Comparison of ENCODE assay signal across 15 cellular contexts in the genomic region with DNA sequence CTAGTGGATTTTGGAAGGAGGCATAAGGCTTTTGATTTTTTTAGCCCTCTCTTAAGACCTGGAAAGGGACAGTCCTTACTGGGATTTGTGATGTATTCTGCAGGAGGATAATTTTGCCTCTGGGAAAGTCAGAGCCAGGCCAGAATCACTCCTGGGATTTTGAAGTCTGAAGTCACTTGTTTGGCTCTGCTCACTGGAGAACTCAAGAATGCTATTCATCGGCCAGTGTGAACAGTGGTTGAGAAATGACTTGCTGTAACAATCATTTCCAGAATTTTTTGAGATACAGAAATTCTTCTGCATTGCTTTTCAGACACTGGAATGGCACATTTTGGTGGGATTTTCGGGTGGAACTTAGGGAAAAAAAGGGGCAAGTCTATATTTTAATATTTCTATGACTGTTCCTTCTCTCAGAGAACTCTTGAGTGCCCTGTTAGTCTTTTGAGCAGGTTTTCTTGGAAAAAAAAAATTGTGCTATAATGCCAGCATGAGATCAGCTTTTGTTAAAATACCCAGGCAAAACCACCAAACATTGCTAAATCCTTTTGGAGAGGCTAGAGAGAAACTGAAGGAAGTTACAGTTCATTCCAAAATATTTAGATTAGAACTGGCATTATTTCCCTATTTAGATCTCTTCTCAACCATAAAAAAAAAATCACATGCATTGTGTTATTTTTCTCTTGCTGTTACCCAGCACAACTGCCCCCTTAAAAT. TPM values are rescaled to one million over a fixed set of nuclear protein-coding genes. Genes with fewer than 3 reads are reported as not detected.
A peak's percentile ranks its signal among the peaks of the same experiment; 100 is the strongest.
DNase-seq lines count a peak whose midpoint lies in the region; FAIRE-seq and TF ChIP-seq lines count a peak whose summit lies in the region.
"Had no signal": no experiment of that assay in that cellular context is flagged by ENCODE, and none has a peak within 500 bp of the region (broad histone marks: within the 10 kb centered on the region; RNA-seq: fewer than 3 reads in every experiment).

No MANE protein-coding gene starts in this region.

- FAIRE-seq in HTR-8/SVneo (lab: Jason Lieb, UNC), result no peak
- FAIRE-seq: A549 had no signal

- in situ Hi-C loops in ACHN (cut with HindIII; ENCODE audit: low pct_ligation_motif_present, low pct_unique_long_range_greater_than_20kb, low sequenced_read_pairs), result no loop called here

- H3K4me3 Mint-ChIP-seq in IgD-negative memory B cell, result peak overlapping the region in 1 of 4 donors; percentile 38
- H3K4me3 Mint-ChIP-seq in chondrocyte (ENCODE audit: unreplicated experiment), result no peak overlapping the region
- H3K4me3 Mint-ChIP-seq: activated T-helper 17 cell treated with anti-CD3 and anti-CD28 coated beads, Interleukin-2, amount 50 U/mL, for 72 hours; memory B cell had no signal

- no peaks in the 10 kb centered on the region for H3K27me3 ChIP-seq in effector memory CD4-positive, alpha-beta T cell (replicated peaks; ENCODE audit: control insufficient read depth, insufficient read depth, low read length, poor library complexity, severe bottlenecking)

- DNase-seq in ACHN, result peak; percentile 29
- no peak for DNase-seq in chondrocyte (ENCODE audit: low spot score)
- DNase-seq in kidney glomerular epithelial cell (lab: John Stamatoyannopoulos, UW), result peak; percentile 73
- no peak for DNase-seq in effector memory CD4-positive, alpha-beta T cell
- DNase-seq in NCI-H1417 treated with DMSO at 0.1 percent for 48 hours (lab: John Stamatoyannopoulos, UW), result no peak
- DNase-seq in NCI-H69 (lab: John Stamatoyannopoulos, UW), result no peak
- no peak for DNase-seq in HTR-8/SVneo (ENCODE audit: insufficient read length, low spot score)
- DNase-seq: activated CD4-positive, CD25-positive, alpha-beta regulatory T cell treated with anti-CD3 and anti-CD28 coated beads, Interleukin-2, amount 50 U/mL, for 72 hours; NCI-H524 had no signal

- H3K9me3 ChIP-seq in effector memory CD4-positive, alpha-beta T cell (ENCODE audit: control insufficient read depth, low read length), result no peaks in the 10 kb centered on the region
- H3K9me3 ChIP-seq: A549 had no signal

- no peaks in the 10 kb centered on the region for H3K36me3 ChIP-seq in effector memory CD4-positive, alpha-beta T cell (ENCODE audit: control insufficient read depth, insufficient read depth, low read length)

- H3K27ac ChIP-seq in effector memory CD4-positive, alpha-beta T cell (ENCODE audit: insufficient read depth, low read length, poor library complexity, severe bottlenecking), result no peak overlapping the region
- H3K27ac ChIP-seq: A549, HL-60 had no signal

- no peak for TF ChIP-seq CTCF in chondrocyte (IDR thresholded peaks at IDR 0.05)

- H3K9me3 Mint-ChIP-seq in IgD-negative memory B cell (no peaks in the 10 kb centered on the region), chondrocyte (ENCODE audit: low read depth) (no peaks in the 10 kb centered on the region)
- H3K9me3 Mint-ChIP-seq: activated T-helper 17 cell treated with anti-CD3 and anti-CD28 coated beads, Interleukin-2, amount 50 U/mL, for 72 hours; memory B cell had no signal

- H3K27ac Mint-ChIP-seq in IgD-negative memory B cell (peak overlapping the region in 2 of 3 donors; percentile 32 to 67), chondrocyte (ENCODE audit: unreplicated experiment) (peak overlapping the region; percentile 86)
- H3K27ac Mint-ChIP-seq: activated T-helper 17 cell treated with anti-CD3 and anti-CD28 coated beads, Interleukin-2, amount 50 U/mL, for 72 hours; memory B cell; progenitor cell of endocrine pancreas had no signal

- H3K27me3 Mint-ChIP-seq in IgD-negative memory B cell (no peaks in the 10 kb centered on the region), chondrocyte (ENCODE audit: low read depth) (no peaks in the 10 kb centered on the region)
- H3K27me3 Mint-ChIP-seq: memory B cell, progenitor cell of endocrine pancreas had no signal

- H3K4me1 Mint-ChIP-seq in IgD-negative memory B cell, result peaks cover 36 to 71% (median 42%) of the 10 kb centered on the region in 3 donors
- peaks cover 44% of the 10 kb centered on the region for H3K4me1 Mint-ChIP-seq in chondrocyte (ENCODE audit: low read depth)
- H3K4me1 Mint-ChIP-seq: activated T-helper 17 cell treated with anti-CD3 and anti-CD28 coated beads, Interleukin-2, amount 50 U/mL, for 72 hours had no signal

- no peak overlapping the region for H3K4me3 ChIP-seq in effector memory CD4-positive, alpha-beta T cell (ENCODE audit: insufficient read depth, low read depth, low read length, poor library complexity, severe bottlenecking)
- H3K4me3 ChIP-seq: A549 had no signal

- H3K36me3 Mint-ChIP-seq in IgD-negative memory B cell (peaks cover 4% of the 10 kb centered on the region), chondrocyte (ENCODE audit: low read depth) (no peaks in the 10 kb centered on the region)

- H3K4me1 ChIP-seq in effector memory CD4-positive, alpha-beta T cell (ENCODE audit: control insufficient read depth, insufficient read depth, low read length, poor library complexity, severe bottlenecking), result no peaks in the 10 kb centered on the region

RNA-seq across cellular contexts. Expression of gene BHLHE41, which starts 26.1 kb away (rescaled TPM):
- polyA plus RNA-seq in IgD-negative memory B cell, result 19.0 TPM
- 5.8 to 6.5 TPM (median 6.0 TPM) in 3 replicates for total RNA-seq in chondrocyte
- total RNA-seq: activated T-helper 17 cell treated with anti-CD3 and anti-CD28 coated beads, Interleukin-2, amount 50 U/mL, for 72 hours had no signal

RNA-seq across cellular contexts. Expression of gene SSPN, which starts 44.5 kb away (rescaled TPM):
- 149 TPM for polyA plus RNA-seq in IgD-negative memory B cell
- 38.9 to 42.9 TPM (median 39.2 TPM) in 3 replicates for total RNA-seq in chondrocyte
- total RNA-seq: activated T-helper 17 cell treated with anti-CD3 and anti-CD28 coated beads, Interleukin-2, amount 50 U/mL, for 72 hours had no signal

Comparison
In these comparisons a context has a peak if more than half of its experiments do, and no peak if none do; other contexts are left out.
1. DNase-seq: peak in ACHN (single experiment) and kidney glomerular epithelial cell (single experiment); none in chondrocyte (single experiment), effector memory CD4-positive, alpha-beta T cell (0 of 3), NCI-H1417 treated with DMSO at 0.1 percent for 48 hours (single experiment), NCI-H69 (single experiment) and HTR-8/SVneo (single experiment).